1 cellular context compared by ENCODE assay signal in genomic region chr22:38572065-38572464, GRCh38.
TF ChIP-seq lines count a peak whose summit lies in the region.

No MANE protein-coding gene starts in this region.

TF ChIP-seq in GM23338, 12 proteins besides CTCF, POLR2A, EP300 and RAD21 (continued from another document):
- TF ChIP-seq REST (IDR thresholded peaks at IDR 0.05; ENCODE audit: unreplicated experiment), result no peak
- no peak for TF ChIP-seq EZH2 (IDR thresholded peaks at IDR 0.05; ENCODE audit: low read depth, unreplicated experiment)
- no peak for TF ChIP-seq NANOG (IDR thresholded peaks at IDR 0.05; ENCODE audit: borderline replicate concordance)
- no peak for TF ChIP-seq ZNF462 (CRISPR knock-in tag; IDR thresholded peaks at IDR 0.05)
- no peak for TF ChIP-seq ETS1 (IDR thresholded peaks at IDR 0.05)
- TF ChIP-seq CREB1 (CRISPR knock-in tag; IDR thresholded peaks at IDR 0.05; ENCODE audit: low read depth), result no peak
- no peak for TF ChIP-seq ZNF114 (CRISPR knock-in tag; IDR thresholded peaks at IDR 0.05)
- TF ChIP-seq JUNB (IDR thresholded peaks at IDR 0.05; ENCODE audit: unreplicated experiment), result no peak
